In genomic region chr12:6869049-6870021, GRCh38 we compare ENCODE assay signal across 8 cellular contexts. TPM values are rescaled to one million over a fixed set of nuclear protein-coding genes. Genes with fewer than 3 reads are reported as not detected.
A peak's percentile ranks its signal among the peaks of the same experiment; 100 is the strongest.
DNase-seq lines count a peak whose midpoint lies in the region; ATAC-seq and TF ChIP-seq lines count a peak whose summit lies in the region.

No MANE protein-coding gene starts in this region.

- H3K4me3 Mint-ChIP-seq in activated CD4-positive, alpha-beta T cell treated with anti-CD3 and anti-CD28 coated beads, Interleukin-2, amount 10 ng/mL, durations not matched to agents 7 days and 5 days, result peak overlapping the region; percentile 93

- no peaks in the 10 kb centered on the region for H3K27me3 Mint-ChIP-seq in activated CD4-positive, alpha-beta T cell treated with anti-CD3 and anti-CD28 coated beads, Interleukin-2, amount 10 ng/mL, durations not matched to agents 7 days and 5 days

- intact Hi-C loops in lower lobe of right lung (cut with DNase I), result no loop called here

- H3K36me3 Mint-ChIP-seq in activated CD4-positive, alpha-beta T cell treated with anti-CD3 and anti-CD28 coated beads, Interleukin-2, amount 10 ng/mL, durations not matched to agents 7 days and 5 days (ENCODE audit: low read depth), result peaks cover 60% of the 10 kb centered on the region

- peaks cover 54% of the 10 kb centered on the region for H3K4me1 ChIP-seq in lower lobe of right lung

- CTCF ChIA-PET in AG04450 (lab: Charles Lee), result interaction anchor here (0.5 to 5.1 kb wide), 35 partner anchors 8 to 317 kb away, joined by 3 to 50 read pairs (median 4); partner anchors contain the start of genes C12orf57, CDCA3, GNB3 and LRRC23
- CTCF ChIA-PET in activated CD4-positive, alpha-beta T cell treated with anti-CD3 and anti-CD28 coated beads, Interleukin-2, amount 10 ng/mL, durations not matched to agents 7 days and 5 days (lab: Charles Lee), result interaction anchor here (0.6 to 7.8 kb wide), 41 partner anchors 8 to 1070 kb away, joined by 3 to 67 read pairs (median 4); partner anchors contain the start of genes C12orf57, C1RL, CDCA3 and MLF2

- H3K27me3 ChIP-seq in AG04450 (ENCODE audit: control insufficient read depth, insufficient read depth, low read length) (no peaks in the 10 kb centered on the region), H7 (ENCODE audit: control insufficient read depth, insufficient read depth, low read length) (no peaks in the 10 kb centered on the region), lower lobe of right lung (ENCODE audit: low read depth) (no peaks in the 10 kb centered on the region)

- H3K9me3 ChIP-seq in AG04450 (ENCODE audit: control insufficient read depth, insufficient read depth, low read length) (no peaks in the 10 kb centered on the region; the same call in 1 of the 2 replicates), lower lobe of right lung (no peaks in the 10 kb centered on the region)

- H3K27ac Mint-ChIP-seq in activated CD4-positive, alpha-beta T cell treated with anti-CD3 and anti-CD28 coated beads, Interleukin-2, amount 10 ng/mL, durations not matched to agents 7 days and 5 days, result peak overlapping the region; percentile 89

- H3K4me1 Mint-ChIP-seq in activated CD4-positive, alpha-beta T cell treated with anti-CD3 and anti-CD28 coated beads, Interleukin-2, amount 10 ng/mL, durations not matched to agents 7 days and 5 days, result peaks cover 56% of the 10 kb centered on the region

- DNase-seq in AG04450 (ENCODE audit: low read depth, low spot score) (peak; percentile 48), H7 (peak; percentile 91), NCI-H460 (ENCODE audit: extremely low read depth, low read depth) (peak; percentile 58), dermis microvascular lymphatic vessel endothelial cell (ENCODE audit: low read depth in 2 of 2) (peak; percentile 56 to 77), lower lobe of right lung (peak; percentile 81), mesenteric fat pad (ENCODE audit: low spot score) (no peak)
- DNase-seq in activated CD4-positive, alpha-beta T cell treated with anti-CD3 and anti-CD28 coated beads, Interleukin-2, amount 10 ng/mL, durations not matched to agents 7 days and 5 days, result peak; percentile 89
- peak; percentile 71 for DNase-seq in stimulated activated CD4-positive, alpha-beta T cell treated with anti-CD3 and anti-CD28 coated beads, TNF-alpha, amount 100 ng/mL, for 1 hour (ENCODE audit: low read depth in 3 of 3, low spot score in 1 of 3)

- no peak for ATAC-seq in lower lobe of right lung

- peak; percentile 91 for TF ChIP-seq CTCF in AG04450 (IDR thresholded peaks at IDR 0.05; ENCODE audit: low read depth, low read length)
- peak; percentile 94 for TF ChIP-seq CTCF in lower lobe of right lung (IDR thresholded peaks at IDR 0.05)

- H3K9me3 Mint-ChIP-seq in activated CD4-positive, alpha-beta T cell treated with anti-CD3 and anti-CD28 coated beads, Interleukin-2, amount 10 ng/mL, durations not matched to agents 7 days and 5 days, result no peaks in the 10 kb centered on the region

- POLR2A ChIA-PET in AG04450 (lab: Yijun Ruan, JAX), result interaction anchor here (0.6 to 3.8 kb wide), 8 partner anchors 17 to 335 kb away, joined by 3 to 25 read pairs (median 6); partner anchors contain the start of genes C12orf57, CDCA3, GPR162 and RNU7-1
- POLR2A ChIA-PET in activated CD4-positive, alpha-beta T cell treated with anti-CD3 and anti-CD28 coated beads, Interleukin-2, amount 10 ng/mL, durations not matched to agents 7 days and 5 days (lab: Charles Lee), result interaction anchor here (0.6 to 1.0 kb wide), 2 partner anchors 22 to 75 kb away, joined by 3 to 4 read pairs; partner anchors contain the start of gene C12orf57

- H3K27ac ChIP-seq in AG04450 (ENCODE audit: low read depth, low read length), result peak overlapping the region; percentile 21
- no peak overlapping the region for H3K27ac ChIP-seq in lower lobe of right lung

- peaks cover 24% of the 10 kb centered on the region for H3K36me3 ChIP-seq in H7 (replicated peaks; ENCODE audit: control insufficient read depth, insufficient read depth, low read length)
- peaks cover 46% of the 10 kb centered on the region for H3K36me3 ChIP-seq in lower lobe of right lung

- peak overlapping the region; percentile 90 for H3K4me3 ChIP-seq in AG04450 (ENCODE audit: low read depth, low read length)
- peak overlapping the region; percentile 96 for H3K4me3 ChIP-seq in H7 (ENCODE audit: insufficient read depth, low read depth, low read length)
- peak overlapping the region; percentile 98 for H3K4me3 ChIP-seq in lower lobe of right lung

RNA-seq across cellular contexts. Expression of gene TPI1, which starts 2.0 kb away (rescaled TPM):
- polyA plus RNA-seq in AG04450 (2011; rRNA removed), result 1,246 and 1,347 TPM in 2 replicates
- 1,095 and 1,324 TPM in 2 replicates for polyA minus RNA-seq in AG04450 (2011; rRNA and poly(A)+ RNA removed)
- total RNA-seq in H7 (2014; rRNA removed; shearing (Covaris generic)), result 1,353 and 1,607 TPM in 2 replicates
- total RNA-seq in NCI-H460 (2014; rRNA removed; shearing (Covaris generic)), result 885 and 1,221 TPM in 2 replicates
- 1,065 and 1,085 TPM in 2 replicates for polyA plus RNA-seq in NCI-H460 (2014; cell fraction: nucleus; rRNA removed)
- total RNA-seq in activated CD4-positive, alpha-beta T cell treated with anti-CD3 and anti-CD28 coated beads, Interleukin-2, amount 10 ng/mL, durations not matched to agents 7 days and 5 days, result 1,000 to 10,000 TPM in 1 of 2 experiments, 100 to 1,000 TPM in 1; 918 to 1,035 TPM
- 778 and 977 TPM in 2 replicates for total RNA-seq in dermis microvascular lymphatic vessel endothelial cell
- total RNA-seq in lower lobe of right lung, result 278 TPM
- 383 TPM for total RNA-seq in mesenteric fat pad

RNA-seq across cellular contexts. Expression of gene SPSB2, which starts 3.8 kb away (rescaled TPM):
- 2.6 and 3.7 TPM in 2 replicates for polyA plus RNA-seq in AG04450 (2011; rRNA removed)
- 2.1 and 2.3 TPM in 2 replicates for polyA minus RNA-seq in AG04450 (2011; rRNA and poly(A)+ RNA removed)
- total RNA-seq in H7 (2014; rRNA removed; shearing (Covaris generic)), result 28.7 and 29.4 TPM in 2 replicates
- 8.1 and 9.1 TPM in 2 replicates for total RNA-seq in NCI-H460 (2014; rRNA removed; shearing (Covaris generic))
- 15.3 and 24.3 TPM in 2 replicates for polyA plus RNA-seq in NCI-H460 (2014; cell fraction: nucleus; rRNA removed)
- 10 to 100 TPM; 15.4 to 17.3 TPM for total RNA-seq in activated CD4-positive, alpha-beta T cell treated with anti-CD3 and anti-CD28 coated beads, Interleukin-2, amount 10 ng/mL, durations not matched to agents 7 days and 5 days
- total RNA-seq in dermis microvascular lymphatic vessel endothelial cell, result 2.9 and 3.3 TPM in 2 replicates
- total RNA-seq in lower lobe of right lung, result 25.5 TPM
- 4.6 TPM for total RNA-seq in mesenteric fat pad

RNA-seq across cellular contexts. Expression of gene USP5, which starts 17.4 kb away (rescaled TPM):
- polyA plus RNA-seq in AG04450 (2011; rRNA removed), result 47.1 and 54.8 TPM in 2 replicates
- 96.2 and 123 TPM in 2 replicates for polyA minus RNA-seq in AG04450 (2011; rRNA and poly(A)+ RNA removed)
- 103 and 112 TPM in 2 replicates for total RNA-seq in H7 (2014; rRNA removed; shearing (Covaris generic))
- 30.7 and 33.5 TPM in 2 replicates for total RNA-seq in NCI-H460 (2014; rRNA removed; shearing (Covaris generic))
- polyA plus RNA-seq in NCI-H460 (2014; cell fraction: nucleus; rRNA removed), result 67.9 and 95.4 TPM in 2 replicates
- 100 to 1,000 TPM; 119 to 131 TPM for total RNA-seq in activated CD4-positive, alpha-beta T cell treated with anti-CD3 and anti-CD28 coated beads, Interleukin-2, amount 10 ng/mL, durations not matched to agents 7 days and 5 days
- total RNA-seq in dermis microvascular lymphatic vessel endothelial cell (82.5 and 83.7 TPM in 2 replicates), lower lobe of right lung (58.6 TPM), mesenteric fat pad (74.8 TPM)

RNA-seq across cellular contexts. Expression of gene CDCA3, which starts 18.2 kb away (rescaled TPM):
- 11.6 and 12.5 TPM in 2 replicates for polyA plus RNA-seq in AG04450 (2011; rRNA removed)
- polyA minus RNA-seq in AG04450 (2011; rRNA and poly(A)+ RNA removed), result 8.0 and 8.7 TPM in 2 replicates
- 85.6 and 115 TPM in 2 replicates for total RNA-seq in H7 (2014; rRNA removed; shearing (Covaris generic))
- total RNA-seq in NCI-H460 (2014; rRNA removed; shearing (Covaris generic)), result 31.6 and 33.4 TPM in 2 replicates
- 85.6 and 88.5 TPM in 2 replicates for polyA plus RNA-seq in NCI-H460 (2014; cell fraction: nucleus; rRNA removed)
- total RNA-seq in activated CD4-positive, alpha-beta T cell treated with anti-CD3 and anti-CD28 coated beads, Interleukin-2, amount 10 ng/mL, durations not matched to agents 7 days and 5 days, result 100 to 1,000 TPM; 118 to 122 TPM
- total RNA-seq in dermis microvascular lymphatic vessel endothelial cell, result 5.7 and 11.8 TPM in 2 replicates
- 2.9 TPM for total RNA-seq in lower lobe of right lung
- 0.16 TPM for total RNA-seq in mesenteric fat pad

RNA-seq across cellular contexts. Expression of gene GNB3, which starts 28.6 kb away (rescaled TPM):
- 3.4 and 3.6 TPM in 2 replicates for polyA plus RNA-seq in AG04450 (2011; rRNA removed)
- polyA minus RNA-seq in AG04450 (2011; rRNA and poly(A)+ RNA removed), result 3.8 and 4.4 TPM in 2 replicates
- 1.5 and 5.5 TPM in 2 replicates for total RNA-seq in H7 (2014; rRNA removed; shearing (Covaris generic))
- 1.5 and 2.3 TPM in 2 replicates for total RNA-seq in NCI-H460 (2014; rRNA removed; shearing (Covaris generic))
- 11.7 and 21.3 TPM in 2 replicates for polyA plus RNA-seq in NCI-H460 (2014; cell fraction: nucleus; rRNA removed)
- not detected for total RNA-seq in activated CD4-positive, alpha-beta T cell treated with anti-CD3 and anti-CD28 coated beads, Interleukin-2, amount 10 ng/mL, durations not matched to agents 7 days and 5 days
- total RNA-seq in dermis microvascular lymphatic vessel endothelial cell (0.13 and 0.25 TPM in 2 replicates), lower lobe of right lung (1.0 TPM), mesenteric fat pad (1.2 TPM)
